ENCODE assay signal across 21 cellular contexts in the genomic region with DNA sequence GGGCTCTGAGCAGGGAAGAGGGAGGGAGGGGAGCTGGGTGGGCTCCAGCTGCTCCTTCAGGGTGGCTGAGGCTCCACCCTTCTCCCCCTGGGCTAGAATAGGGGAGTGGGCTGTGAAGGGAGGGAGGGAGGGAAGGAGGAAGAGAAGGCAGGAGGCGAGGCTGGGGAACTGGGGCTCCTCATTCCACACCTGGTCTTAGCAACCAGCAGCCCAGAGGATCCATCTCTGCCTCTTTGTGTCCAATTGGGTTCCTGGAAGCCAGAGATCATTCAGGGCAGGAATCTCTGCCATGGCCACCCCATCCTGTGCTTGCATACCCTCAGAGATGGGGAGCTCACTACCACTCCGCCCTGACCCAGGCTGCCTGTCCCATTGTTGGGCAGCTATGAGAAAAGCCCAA. TPM values are rescaled to one million over a fixed set of nuclear protein-coding genes. Genes with fewer than 3 reads are reported as not detected.
A peak's percentile ranks its signal among the peaks of the same experiment; 100 is the strongest.
DNase-seq lines count a peak whose midpoint lies in the region; ATAC-seq and TF ChIP-seq lines count a peak whose summit lies in the region.
"Had no signal": no experiment of that assay in that cellular context is flagged by ENCODE, and none has a peak within 500 bp of the region (broad histone marks: within the 10 kb centered on the region; RNA-seq: fewer than 3 reads in every experiment).

No MANE protein-coding gene starts in this region.

- CTCF ChIA-PET in PC-9 (lab: Charles Lee): interaction anchor here (0.6 to 0.8 kb wide), 2 partner anchors 24 to 149 kb away, joined by 4 to 8 read pairs; no protein-coding TSS in a partner anchor

- peaks cover 33% of the 10 kb centered on the region for H3F3A ChIP-seq in PC-9 (ENCODE audit: insufficient read depth, low read depth)

- H3K27me3 ChIP-seq in PC-9 (ENCODE audit: insufficient read depth, low read depth) (no peaks in the 10 kb centered on the region), endodermal cell (ENCODE audit: control insufficient read depth, insufficient read depth, low read length, poor library complexity, severe bottlenecking) (peaks cover 5% of the 10 kb centered on the region)
- H3K27me3 ChIP-seq in effector memory CD4-positive, alpha-beta T cell (replicated peaks; ENCODE audit: control insufficient read depth, insufficient read depth, low read length, poor library complexity, severe bottlenecking): no peaks in the 10 kb centered on the region
- H3K27me3 ChIP-seq: BLaER1 had no signal

- H3K27ac ChIP-seq in PC-9: no peak overlapping the region
- H3K27ac ChIP-seq in endodermal cell (ENCODE audit: low read depth, low read length): no peak overlapping the region
- no peak overlapping the region for H3K27ac ChIP-seq in effector memory CD4-positive, alpha-beta T cell (ENCODE audit: insufficient read depth, low read length, poor library complexity, severe bottlenecking)
- H3K27ac ChIP-seq: BLaER1 had no signal

- no peaks in the 10 kb centered on the region for H3K79me2 ChIP-seq in PC-9 (ENCODE audit: low read depth)

- H3K4me3 ChIP-seq in PC-9 (no peak overlapping the region), endodermal cell (ENCODE audit: low read length) (no peak overlapping the region)
- H3K4me3 ChIP-seq in effector memory CD4-positive, alpha-beta T cell (ENCODE audit: insufficient read depth, low read depth, low read length, poor library complexity, severe bottlenecking): no peak overlapping the region
- H3K4me3 ChIP-seq: BLaER1, HAP-1 had no signal

- intact Hi-C loops in PC-9 (cut with micrococcal nuclease; ENCODE audit: unreplicated experiment): no loop called here

- POLR2A ChIA-PET in PC-9 (lab: Charles Lee; ENCODE audit: unreplicated experiment): interaction anchor here (0.5 kb wide), 1 partner anchor 11 kb away, joined by 3 read pairs; no protein-coding TSS in a partner anchor

- H3K9me3 Mint-ChIP-seq in activated T-helper 17 cell treated with anti-CD3 and anti-CD28 coated beads, Interleukin-2, amount 50 U/mL, for 72 hours: no peaks in the 10 kb centered on the region
- no peaks in the 10 kb centered on the region for H3K9me3 Mint-ChIP-seq in endodermal cell
- peaks cover 6% of the 10 kb centered on the region for H3K9me3 Mint-ChIP-seq in stimulated activated memory B cell treated with anti-CD40 and anti-IgM and Interleukin-4, amounts not matched to agents 10 μg/mL and 1 μg/mL and 100 μg/mL, for 72 hours
- H3K9me3 Mint-ChIP-seq: CD4-positive, alpha-beta memory T cell had no signal

- H3K4me1 Mint-ChIP-seq in activated T-helper 17 cell treated with anti-CD3 and anti-CD28 coated beads, Interleukin-2, amount 50 U/mL, for 72 hours: peaks cover 41% of the 10 kb centered on the region
- no peaks in the 10 kb centered on the region for H3K4me1 Mint-ChIP-seq in endodermal cell
- peaks cover 67% of the 10 kb centered on the region for H3K4me1 Mint-ChIP-seq in stimulated activated memory B cell treated with anti-CD40 and anti-IgM and Interleukin-4, amounts not matched to agents 10 μg/mL and 1 μg/mL and 100 μg/mL, for 72 hours

- H3K9me2 ChIP-seq in PC-9 (ENCODE audit: insufficient read depth): no peaks in the 10 kb centered on the region

- peak overlapping the region; percentile 68 for H3K27ac Mint-ChIP-seq in activated T-helper 17 cell treated with anti-CD3 and anti-CD28 coated beads, Interleukin-2, amount 50 U/mL, for 72 hours
- no peak overlapping the region for H3K27ac Mint-ChIP-seq in endodermal cell
- peak overlapping the region; percentile 32 for H3K27ac Mint-ChIP-seq in stimulated activated memory B cell treated with anti-CD40 and anti-IgM and Interleukin-4, amounts not matched to agents 10 μg/mL and 1 μg/mL and 100 μg/mL, for 72 hours

- no peak for DNase-seq in PC-9
- DNase-seq in endodermal cell: peak; percentile 30
- no peak for DNase-seq in DMS153 (lab: John Stamatoyannopoulos, UW)
- no peak for DNase-seq in 8988T
- no peak for DNase-seq in effector memory CD4-positive, alpha-beta T cell
- DNase-seq: Calu3; CD4-positive, alpha-beta memory T cell; DMS53; DND-41; EL; IMR-90; KBM-7 had no signal

- no peaks in the 10 kb centered on the region for H3K27me3 Mint-ChIP-seq in activated T-helper 17 cell treated with anti-CD3 and anti-CD28 coated beads, Interleukin-2, amount 50 U/mL, for 72 hours
- H3K27me3 Mint-ChIP-seq in endodermal cell (ENCODE audit: insufficient read depth): peaks cover 23% of the 10 kb centered on the region
- no peaks in the 10 kb centered on the region for H3K27me3 Mint-ChIP-seq in stimulated activated memory B cell treated with anti-CD40 and anti-IgM and Interleukin-4, amounts not matched to agents 10 μg/mL and 1 μg/mL and 100 μg/mL, for 72 hours
- H3K27me3 Mint-ChIP-seq: CD4-positive, alpha-beta memory T cell had no signal

- H3K36me3 Mint-ChIP-seq in activated T-helper 17 cell treated with anti-CD3 and anti-CD28 coated beads, Interleukin-2, amount 50 U/mL, for 72 hours (ENCODE audit: low read depth): peaks cover 50% of the 10 kb centered on the region
- H3K36me3 Mint-ChIP-seq in endodermal cell (ENCODE audit: low read depth): no peaks in the 10 kb centered on the region
- peaks cover 79% of the 10 kb centered on the region for H3K36me3 Mint-ChIP-seq in stimulated activated memory B cell treated with anti-CD40 and anti-IgM and Interleukin-4, amounts not matched to agents 10 μg/mL and 1 μg/mL and 100 μg/mL, for 72 hours

- H3K36me3 ChIP-seq in PC-9 (ENCODE audit: low read depth) (no peaks in the 10 kb centered on the region), endodermal cell (ENCODE audit: control insufficient read depth, insufficient read depth, low read length) (no peaks in the 10 kb centered on the region)
- no peaks in the 10 kb centered on the region for H3K36me3 ChIP-seq in effector memory CD4-positive, alpha-beta T cell (ENCODE audit: control insufficient read depth, insufficient read depth, low read length)
- H3K36me3 ChIP-seq: HAP-1 had no signal

- H4K20me1 ChIP-seq in PC-9 (ENCODE audit: insufficient read depth): no peaks in the 10 kb centered on the region

- no peak overlapping the region for H3K4me3 Mint-ChIP-seq in activated T-helper 17 cell treated with anti-CD3 and anti-CD28 coated beads, Interleukin-2, amount 50 U/mL, for 72 hours
- no peak overlapping the region for H3K4me3 Mint-ChIP-seq in endodermal cell
- no peak overlapping the region for H3K4me3 Mint-ChIP-seq in stimulated activated memory B cell treated with anti-CD40 and anti-IgM and Interleukin-4, amounts not matched to agents 10 μg/mL and 1 μg/mL and 100 μg/mL, for 72 hours
- H3K4me3 Mint-ChIP-seq: CD14-positive monocyte; CD4-positive, alpha-beta memory T cell had no signal

- TF ChIP-seq CTCF in PC-9 (conservative IDR thresholded peaks at IDR 0.05): no peak
- no peak for TF ChIP-seq CTCF in endodermal cell (conservative IDR thresholded peaks at IDR 0.05)

- H3K9me3 ChIP-seq in PC-9 (ENCODE audit: insufficient read depth, low read depth) (no peaks in the 10 kb centered on the region), endodermal cell (ENCODE audit: control insufficient read depth, low read length) (no peaks in the 10 kb centered on the region)
- no peaks in the 10 kb centered on the region for H3K9me3 ChIP-seq in effector memory CD4-positive, alpha-beta T cell (ENCODE audit: control insufficient read depth, low read length)
- H3K9me3 ChIP-seq: BLaER1, HAP-1 had no signal

- peaks cover 50% of the 10 kb centered on the region for H3K4me1 ChIP-seq in PC-9 (replicated peaks; ENCODE audit: insufficient read depth)
- H3K4me1 ChIP-seq in endodermal cell (ENCODE audit: control insufficient read depth, insufficient read depth, low read length): no peaks in the 10 kb centered on the region
- peaks cover 4% of the 10 kb centered on the region for H3K4me1 ChIP-seq in effector memory CD4-positive, alpha-beta T cell (ENCODE audit: control insufficient read depth, insufficient read depth, low read length, poor library complexity, severe bottlenecking)
- H3K4me1 ChIP-seq: HAP-1 had no signal

- 98% methylated on average over 2 of the region's 2 CpGs; no CpG with 5 or more reads in 1 of the 2 experiments for WGBS in endodermal cell (ENCODE audit: insufficient coverage in 1 of 2, insufficient read length in 1 of 2), 2 experiments

- no peak for ATAC-seq in activated T-helper 17 cell treated with anti-CD3 and anti-CD28 coated beads, Interleukin-2, amount 50 U/mL, for 72 hours (replicated peaks)
- ATAC-seq in stimulated activated memory B cell treated with anti-CD40 and anti-IgM and Interleukin-4, amounts not matched to agents 10 μg/mL and 1 μg/mL and 100 μg/mL, for 72 hours: no peak

- H2AFZ ChIP-seq in PC-9: no peak overlapping the region

- peak overlapping the region; percentile 71 for H3K4me2 ChIP-seq in PC-9
- H3K4me2 ChIP-seq: BLaER1 had no signal

- H3K9ac ChIP-seq in endodermal cell (ENCODE audit: extremely low read depth, low read length, poor library complexity, severe bottlenecking): no peak overlapping the region
- H3K9ac ChIP-seq: BLaER1 had no signal

- BruUV-seq in PC-9 (replicated peaks; lab: Mats Ljungman, UMichigan): no TSS peak

RNA-seq across cellular contexts. Expression of gene NCF4, which starts 7.7 kb away (rescaled TPM):
- total RNA-seq in PC-9 (2021) (3.9 and 4.5 TPM in 2 replicates), endodermal cell (not detected)
- total RNA-seq in activated T-helper 17 cell treated with anti-CD3 and anti-CD28 coated beads, Interleukin-2, amount 50 U/mL, for 72 hours: 10 to 100 TPM; 40.6 to 60.1 TPM
- not detected for polyA plus RNA-seq in endodermal cell (2013, experiment 1 of 2)
- not detected for polyA plus RNA-seq in endodermal cell (2013, experiment 2 of 2)
- total RNA-seq: A673, Calu3, G401, H4, IMR-90 had no signal
- polyA plus RNA-seq: AG04450, IMR-90 had no signal

RNA-seq across cellular contexts. Expression of gene CSF2RB, which starts 44.9 kb away (rescaled TPM):
- total RNA-seq in PC-9 (2021): not detected in 2 replicates
- 1 to 10 TPM; 4.2 to 4.8 TPM for total RNA-seq in activated T-helper 17 cell treated with anti-CD3 and anti-CD28 coated beads, Interleukin-2, amount 50 U/mL, for 72 hours
- not detected for total RNA-seq in endodermal cell
- polyA plus RNA-seq in endodermal cell (2013, experiment 1 of 2): not detected
- polyA plus RNA-seq in endodermal cell (2013, experiment 2 of 2): not detected
- total RNA-seq: A673, Calu3, G401, H4, IMR-90 had no signal
- polyA plus RNA-seq: AG04450, IMR-90 had no signal

RNA-seq across cellular contexts. Expression of gene PVALB, which starts 51.7 kb away (rescaled TPM):
- total RNA-seq in PC-9 (2021) (not detected in 2 replicates), endodermal cell (not detected)
- total RNA-seq in activated T-helper 17 cell treated with anti-CD3 and anti-CD28 coated beads, Interleukin-2, amount 50 U/mL, for 72 hours: not detected
- polyA plus RNA-seq in endodermal cell (2013, experiment 1 of 2): 1.1 TPM
- 0.58 TPM for polyA plus RNA-seq in endodermal cell (2013, experiment 2 of 2)
- total RNA-seq: A673; Calu3; CD4-positive, alpha-beta memory T cell; G401; H4; IMR-90 had no signal
- polyA plus RNA-seq: AG04450; CD4-positive, alpha-beta memory T cell; IMR-90 had no signal
